In genomic region chr4:22238742-22239141, GRCh38 we compare ENCODE assay signal across 13 cellular contexts.
A peak's percentile ranks its signal among the peaks of the same experiment; 100 is the strongest.
DNase-seq lines count a peak whose midpoint lies in the region; ATAC-seq and TF ChIP-seq lines count a peak whose summit lies in the region.
"Had no signal": no experiment of that assay in that cellular context is flagged by ENCODE, and none has a peak within 500 bp of the region (broad histone marks: within the 10 kb centered on the region; RNA-seq: fewer than 3 reads in every experiment).

No MANE protein-coding gene starts in this region.

- DNase-seq in BE2C (peak; percentile 24), HT1080 (ENCODE audit: low read depth) (peak; percentile 11), astrocyte of the cerebellum (ENCODE audit: low read depth) (no peak), right lobe of liver (peak in 1 of 3 donors; percentile 28), SW480 (ENCODE audit: low spot score) (no peak), NCI-H2196 (lab: John Stamatoyannopoulos, UW; ENCODE audit: unreplicated experiment) (no peak), immature natural killer cell (no peak)
- DNase-seq: CD8-positive, alpha-beta T cell; central memory CD4-positive, alpha-beta T cell; NCI-H510A treated with DMSO at 0.1 percent for 48 hours; right cardiac atrium had no signal

- peaks cover 0 to 4% (median 0%) of the 10 kb centered on the region in 3 donors for H3K27me3 Mint-ChIP-seq in immature natural killer cell (ENCODE audit: low read depth in 3 of 3)

- peak; percentile 55 for TF ChIP-seq CTCF in BE2C (IDR thresholded peaks at IDR 0.05; ENCODE audit: low read depth, low read length)
- TF ChIP-seq CTCF in astrocyte of the cerebellum (IDR thresholded peaks at IDR 0.05; ENCODE audit: low read depth, low read length, missing control alignments): peak; percentile 17
- peak in 3 of 4 donors; percentile 11 to 31 (median 16) for TF ChIP-seq CTCF in right lobe of liver (IDR thresholded peaks at IDR 0.05)

- no peak for TF ChIP-seq POLR2A in right lobe of liver (IDR thresholded peaks at IDR 0.05)

- in situ Hi-C loops in astrocyte of the cerebellum (cut with HindIII; ENCODE audit: low sequenced_read_pairs): no loop called here

- 54% methylated on average over 5 of the region's 5 CpGs for WGBS in right lobe of liver (ENCODE audit: insufficient coverage, low coverage, low lambda C conversion rate, missing lambda C conversion rate)

- intact Hi-C loops in right lobe of liver (cut with DNase I): loop anchor here in 1 of 2 donors (10.0 kb wide), 1 partner anchor 146 kb away; no protein-coding TSS in a partner anchor

- no peak overlapping the region for H3K4me3 Mint-ChIP-seq in immature natural killer cell

- H3K4me1 Mint-ChIP-seq in immature natural killer cell: peaks cover 0 to 8% of the 10 kb centered on the region in 2 donors

- H3K27ac Mint-ChIP-seq in immature natural killer cell: no peak overlapping the region
- H3K27ac Mint-ChIP-seq: CD8-positive, alpha-beta T cell had no signal

- ATAC-seq in right lobe of liver: peak in 3 of 4 donors; percentile 37 to 48 (median 46)
- ATAC-seq in HG03521 (IDR thresholded peaks at IDR 0.05; ENCODE audit: unreplicated experiment): no peak
- ATAC-seq: CD8-positive, alpha-beta T cell; right cardiac atrium had no signal

- H3K9me3 ChIP-seq in BE2C (no peaks in the 10 kb centered on the region), right lobe of liver (no peaks in the 10 kb centered on the region)
- H3K9me3 ChIP-seq: vagina had no signal

- peak overlapping the region in 1 of 3 donors; percentile 40 for H3K27ac ChIP-seq in right lobe of liver
- H3K27ac ChIP-seq: vagina had no signal

- no peaks in the 10 kb centered on the region for H3K4me1 ChIP-seq in BE2C
- peaks cover 0 to 5% (median 2%) of the 10 kb centered on the region in 4 donors for H3K4me1 ChIP-seq in right lobe of liver
- H3K4me1 ChIP-seq: vagina had no signal

- H3K4me3 ChIP-seq in BE2C (ENCODE audit: low read depth, low read length) (no peak overlapping the region), astrocyte of the cerebellum (ENCODE audit: low read depth, low read length) (no peak overlapping the region), right lobe of liver (peak overlapping the region in 2 of 3 donors; percentile 29 to 35)
- H3K4me3 ChIP-seq: vagina had no signal

- H3K27me3 ChIP-seq in BE2C (peaks cover 6% of the 10 kb centered on the region), right lobe of liver (no peaks in the 10 kb centered on the region)
- H3K27me3 ChIP-seq: vagina had no signal

- H3K9me3 Mint-ChIP-seq in immature natural killer cell: peaks cover 0 to 29% (median 3%) of the 10 kb centered on the region in 6 donors

- H3K36me3 Mint-ChIP-seq in immature natural killer cell: no peaks in the 10 kb centered on the region
- H3K36me3 Mint-ChIP-seq: CD8-positive, alpha-beta T cell had no signal

- H3K36me3 ChIP-seq in BE2C (no peaks in the 10 kb centered on the region), right lobe of liver (no peaks in the 10 kb centered on the region)
- H3K36me3 ChIP-seq: vagina had no signal

Comparison
In these comparisons a context has a peak if more than half of its experiments do, and no peak if none do; other contexts are left out.
1. DNase-seq: peak in BE2C (single experiment) and HT1080 (single experiment); none in astrocyte of the cerebellum (single experiment), SW480 (single experiment), NCI-H2196 (single experiment) and immature natural killer cell (0 of 3).
2. H3K4me3 ChIP-seq: peak in right lobe of liver (2 of 3); none in BE2C (single experiment) and astrocyte of the cerebellum (single experiment).
3. Peak in every context shown above with its lines, with median percentiles within 50 percentile points of each other: CTCF ChIP-seq.